Comparison of ENCODE assay signal across 28 cellular contexts in genomic region chr15:91723959-91724358, GRCh38.
"Had no signal": no experiment of that assay in that cellular context is flagged by ENCODE, and none has a peak within 500 bp of the region (broad histone marks: within the 10 kb centered on the region; RNA-seq: fewer than 3 reads in every experiment).

No MANE protein-coding gene starts in this region.

- ATAC-seq: effector memory CD8-positive, alpha-beta T cell; esophagus mucosa; foreskin keratinocyte; gastrocnemius medialis; gastroesophageal sphincter; heart left ventricle; heart right ventricle had no signal

- FAIRE-seq: colon, endometrium, endothelial cell of umbilical vein, frontal cortex had no signal

- H3K4me1 ChIP-seq: colonic mucosa, esophagus squamous epithelium, foreskin keratinocyte, gastrocnemius medialis, gastroesophageal sphincter, heart left ventricle, heart right ventricle had no signal

- H3K27ac Mint-ChIP-seq: dendritic cell treated with granulocyte-macrophage colony-stimulating factor and Interleukin-4, amounts not matched to agents 40 ng/mL and 50 ng/mL, for 4 days; effector memory CD8-positive, alpha-beta T cell; endodermal cell had no signal

- H3K27ac ChIP-seq: colonic mucosa, coronary artery, dorsolateral prefrontal cortex, epithelial cell of prostate, esophagus squamous epithelium, foreskin keratinocyte, gastrocnemius medialis, gastroesophageal sphincter, heart left ventricle, heart right ventricle had no signal

- H3K9me3 Mint-ChIP-seq: dendritic cell treated with granulocyte-macrophage colony-stimulating factor and Interleukin-4, amounts not matched to agents 40 ng/mL and 50 ng/mL, for 4 days; effector memory CD8-positive, alpha-beta T cell; endodermal cell had no signal

- H3K9me3 ChIP-seq: colonic mucosa, gastrocnemius medialis, gastroesophageal sphincter had no signal

- H3K36me3 ChIP-seq: colonic mucosa, esophagus squamous epithelium, gastrocnemius medialis, gastroesophageal sphincter, heart left ventricle, heart right ventricle had no signal

- H3K4me3 Mint-ChIP-seq: dendritic cell treated with granulocyte-macrophage colony-stimulating factor and Interleukin-4, amounts not matched to agents 40 ng/mL and 50 ng/mL, for 4 days; effector memory CD8-positive, alpha-beta T cell; endodermal cell had no signal

- H3K27me3 ChIP-seq: colonic mucosa, gastrocnemius medialis, heart left ventricle had no signal

- H3K4me1 Mint-ChIP-seq: endodermal cell had no signal

- DNase-seq: colonic mucosa; cortex of kidney; dermis blood vessel endothelial cell; dorsolateral prefrontal cortex; effector CD4-positive, alpha-beta T cell; effector CD8-positive, alpha-beta T cell; effector memory CD4-positive, alpha-beta T cell; effector memory CD8-positive, alpha-beta T cell; endodermal cell; erythroblast; esophagus squamous epithelium; foreskin fibroblast; foreskin keratinocyte; foreskin melanocyte; gastrocnemius medialis; glutamatergic neuron; head of caudate nucleus; heart left ventricle; heart right ventricle had no signal

- H3K4me3 ChIP-seq: colonic mucosa, coronary artery, dorsolateral prefrontal cortex, esophagus squamous epithelium, gastrocnemius medialis, gastroesophageal sphincter, heart left ventricle, heart right ventricle had no signal
